14 cellular contexts compared by ENCODE assay signal in the genomic region with DNA sequence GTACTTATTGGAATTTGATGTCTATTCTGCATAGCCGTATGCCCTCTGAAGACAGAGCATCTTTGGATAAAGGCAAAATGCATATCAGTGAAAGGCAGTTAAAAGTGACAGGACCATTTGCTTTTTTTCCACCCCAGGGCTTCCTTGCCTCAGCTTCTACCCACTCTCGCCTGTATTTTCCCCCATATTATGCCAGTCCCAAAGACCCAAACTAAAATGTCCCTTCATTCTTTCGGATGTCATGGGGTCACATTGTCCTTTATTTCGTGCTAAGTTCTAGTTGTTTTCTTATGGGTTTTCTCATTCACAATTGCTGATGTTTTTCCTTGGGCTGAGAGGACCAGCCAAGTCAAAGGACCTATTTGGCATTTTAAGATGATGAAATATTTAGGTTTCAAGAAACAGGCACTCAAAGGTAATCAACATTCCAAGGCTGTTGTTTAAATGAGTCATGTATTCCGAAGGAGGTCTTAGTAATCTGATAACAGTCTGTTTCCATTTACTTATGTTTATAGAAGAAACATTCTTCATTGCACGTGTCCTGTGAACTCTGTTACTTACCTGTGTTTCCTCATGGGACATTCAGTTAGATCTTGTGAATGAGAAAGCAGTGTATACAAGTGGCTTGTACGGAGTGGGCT.
DNase-seq lines count a peak whose midpoint lies in the region; ATAC-seq, FAIRE-seq and TF ChIP-seq lines count a peak whose summit lies in the region.
"Had no signal": no experiment of that assay in that cellular context is flagged by ENCODE, and none has a peak within 500 bp of the region (broad histone marks: within the 10 kb centered on the region; RNA-seq: fewer than 3 reads in every experiment).

No MANE protein-coding gene starts in this region.

- H3K36me3 ChIP-seq in ACC112 (ENCODE audit: insufficient read depth, low read length) (no peaks in the 10 kb centered on the region), K562 (ENCODE audit: control insufficient read depth, insufficient read depth, low read length) (no peaks in the 10 kb centered on the region)

- H3K4me2 ChIP-seq in K562 (ENCODE audit: insufficient read depth, low read length), result no peak overlapping the region

- no peak for TF ChIP-seq EP300 in K562 (IDR thresholded peaks at IDR 0.05; ENCODE audit: low read length)

- H3K79me2 ChIP-seq in ACC112 (ENCODE audit: control insufficient read depth, insufficient read depth, low read length, unreplicated experiment) (no peaks in the 10 kb centered on the region), K562 (ENCODE audit: control insufficient read depth, insufficient read depth, low read length) (no peaks in the 10 kb centered on the region)

- no peaks in the 10 kb centered on the region for H4K20me1 ChIP-seq in K562 (replicated peaks; ENCODE audit: control insufficient read depth, insufficient read depth, low read length)

- in situ Hi-C loops in K562 (cut with MboI), result no loop called here

- H3K27me3 ChIP-seq in ACC112 (ENCODE audit: insufficient read depth, low read length), result no peaks in the 10 kb centered on the region
- no peaks in the 10 kb centered on the region for H3K27me3 ChIP-seq in K562 (ENCODE audit: control insufficient read depth in 2 of 2, insufficient read depth in 2 of 2, low read length in 2 of 2)

- no peak for TF ChIP-seq POLR2A in K562 (conservative IDR thresholded peaks at IDR 0.05)

- intact Hi-C loops in K562 (cut with micrococcal nuclease), result no loop called here

- no peak for TF ChIP-seq CTCF in K562 (IDR thresholded peaks at IDR 0.05 in 2 of 3, conservative IDR thresholded peaks at IDR 0.05 in 1 of 3; ENCODE audit: insufficient read depth in 2 of 3, low read depth in 1 of 3, low read length in 3 of 3)

- no peak overlapping the region for H2AFZ ChIP-seq in ACC112 (ENCODE audit: low read length, unreplicated experiment)
- H2AFZ ChIP-seq in K562 (ENCODE audit: low read depth, low read length), result no peak overlapping the region

- H3K4me1 ChIP-seq in ACC112 (ENCODE audit: control insufficient read depth, insufficient read depth, low read length, unreplicated experiment) (peaks cover 37% of the 10 kb centered on the region), K562 (replicated peaks in 1 of 2; ENCODE audit: control insufficient read depth in 2 of 2, insufficient read depth in 2 of 2, low read length in 2 of 2) (no peaks in the 10 kb centered on the region)

- no TSS peak for BruUV-seq in K562 (replicated peaks; lab: Mats Ljungman, UMichigan)

- POLR2A ChIA-PET in K562 (lab: Yijun Ruan, JAX), result no interaction called here

- H3K4me3 ChIP-seq in ACC112 (ENCODE audit: low read depth, low read length) (peak overlapping the region; percentile 45), K562 (no peak overlapping the region)

- WGBS in K562 (ENCODE audit: insufficient coverage, low coverage, missing lambda C conversion rate), result under 1% methylated on average over 7 of the region's 7 CpGs

- DNase-seq in HTR-8/SVneo (ENCODE audit: insufficient read length, low spot score) (peak; percentile 57), K562 (ENCODE audit: extremely low read depth in 1 of 4, low spot score in 3 of 4) (no peak), left lobe of liver (ENCODE audit: low spot score) (no peak), glomerular visceral epithelial cell (ENCODE audit: extremely low spot score) (no peak)
- no peak for DNase-seq in stimulated activated naive CD4-positive, alpha-beta T cell treated with Interleukin-2 at 50 U/mL for 16 hours (lab: John Stamatoyannopoulos, UW)
- DNase-seq: AML-193, caudate nucleus, hippocampal formation, NCI-H1417, small intestine had no signal

- ATAC-seq in K562 (no peak), left lobe of liver (peak; percentile 39), HG02588 (IDR thresholded peaks at IDR 0.05; ENCODE audit: unreplicated experiment) (no peak), GM18498 (IDR thresholded peaks at IDR 0.05; ENCODE audit: unreplicated experiment) (no peak)

- FAIRE-seq in HTR-8/SVneo (lab: Jason Lieb, UNC), result no peak
- FAIRE-seq in K562 (lab: Jason Lieb, UNC), result no peak
- FAIRE-seq: H1, small intestine had no signal

- CTCF ChIA-PET in K562 (lab: Yijun Ruan, JAX; ENCODE audit: low intra/inter-chr PET ratio), result no interaction called here

- H3K9me1 ChIP-seq in K562 (ENCODE audit: control insufficient read depth, insufficient read depth, low read length), result no peaks in the 10 kb centered on the region

- TF ChIP-seq RAD21 in K562 (CRISPR knock-in tag; conservative IDR thresholded peaks at IDR 0.05 in 1 of 2, IDR thresholded peaks at IDR 0.05 in 1 of 2), result no peak

- H3K9me3 ChIP-seq in K562 (replicated peaks; ENCODE audit: control insufficient read depth, insufficient read depth, low read depth, low read length), result no peaks in the 10 kb centered on the region

- H3K27ac ChIP-seq in ACC112 (ENCODE audit: low read depth, low read length) (peak overlapping the region; percentile 96), K562 (ENCODE audit: extremely low read depth, low read depth, low read length) (no peak overlapping the region)

- no peak overlapping the region for H3K9ac ChIP-seq in K562 (ENCODE audit: insufficient read depth in 1 of 2, low read depth in 2 of 2, low read length in 2 of 2)

TF ChIP-seq in K562, 482 proteins besides CTCF, POLR2A, EP300 and RAD21 (continues in another document):
- TF ChIP-seq CBX1 (IDR thresholded peaks at IDR 0.05; ENCODE audit: low read depth) (no peak), RBFOX2 (IDR thresholded peaks at IDR 0.05; ENCODE audit: low read depth, low read length) (no peak), ZEB2 (IDR thresholded peaks at IDR 0.05) (no peak), SMC3 (conservative IDR thresholded peaks at IDR 0.05; ENCODE audit: insufficient read depth, low read depth, low read length) (no peak), ZNF586 (CRISPR knock-in tag; conservative IDR thresholded peaks at IDR 0.05) (no peak), ATF3 (IDR thresholded peaks at IDR 0.05) (peak; percentile 55), ATF3 (CRISPR knock-in tag; conservative IDR thresholded peaks at IDR 0.05) (no peak), ZFX (CRISPR knock-in tag; IDR thresholded peaks at IDR 0.05) (no peak), ZNF740 (CRISPR knock-in tag; IDR thresholded peaks at IDR 0.05) (no peak), ZNF740 (tag; IDR thresholded peaks at IDR 0.05) (no peak), MXI1 (IDR thresholded peaks at IDR 0.05; ENCODE audit: low read depth, low read length) (no peak), CREM (IDR thresholded peaks at IDR 0.05; ENCODE audit: low read depth) (no peak), NEUROD1 (IDR thresholded peaks at IDR 0.05; ENCODE audit: borderline replicate concordance, low read depth, low read length, partially characterized antibody) (no peak)
- TF ChIP-seq, protein P1, sequence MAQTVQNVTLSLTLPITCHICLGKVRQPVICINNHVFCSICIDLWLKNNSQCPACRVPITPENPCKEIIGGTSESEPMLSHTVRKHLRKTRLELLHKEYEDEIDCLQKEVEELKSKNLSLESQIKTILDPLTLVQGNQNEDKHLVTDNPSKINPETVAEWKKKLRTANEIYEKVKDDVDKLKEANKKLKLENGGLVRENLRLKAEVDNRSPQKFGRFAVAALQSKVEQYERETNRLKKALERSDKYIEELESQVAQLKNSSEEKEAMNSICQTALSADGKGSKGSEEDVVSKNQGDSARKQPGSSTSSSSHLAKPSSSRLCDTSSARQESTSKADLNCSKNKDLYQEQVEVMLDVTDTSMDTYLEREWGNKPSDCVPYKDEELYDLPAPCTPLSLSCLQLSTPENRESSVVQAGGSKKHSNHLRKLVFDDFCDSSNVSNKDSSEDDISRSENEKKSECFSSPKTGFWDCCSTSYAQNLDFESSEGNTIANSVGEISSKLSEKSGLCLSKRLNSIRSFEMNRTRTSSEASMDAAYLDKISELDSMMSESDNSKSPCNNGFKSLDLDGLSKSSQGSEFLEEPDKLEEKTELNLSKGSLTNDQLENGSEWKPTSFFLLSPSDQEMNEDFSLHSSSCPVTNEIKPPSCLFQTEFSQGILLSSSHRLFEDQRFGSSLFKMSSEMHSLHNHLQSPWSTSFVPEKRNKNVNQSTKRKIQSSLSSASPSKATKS (CRISPR knock-in tag; IDR thresholded peaks at IDR 0.05), result no peak
- TF ChIP-seq, protein P2, sequence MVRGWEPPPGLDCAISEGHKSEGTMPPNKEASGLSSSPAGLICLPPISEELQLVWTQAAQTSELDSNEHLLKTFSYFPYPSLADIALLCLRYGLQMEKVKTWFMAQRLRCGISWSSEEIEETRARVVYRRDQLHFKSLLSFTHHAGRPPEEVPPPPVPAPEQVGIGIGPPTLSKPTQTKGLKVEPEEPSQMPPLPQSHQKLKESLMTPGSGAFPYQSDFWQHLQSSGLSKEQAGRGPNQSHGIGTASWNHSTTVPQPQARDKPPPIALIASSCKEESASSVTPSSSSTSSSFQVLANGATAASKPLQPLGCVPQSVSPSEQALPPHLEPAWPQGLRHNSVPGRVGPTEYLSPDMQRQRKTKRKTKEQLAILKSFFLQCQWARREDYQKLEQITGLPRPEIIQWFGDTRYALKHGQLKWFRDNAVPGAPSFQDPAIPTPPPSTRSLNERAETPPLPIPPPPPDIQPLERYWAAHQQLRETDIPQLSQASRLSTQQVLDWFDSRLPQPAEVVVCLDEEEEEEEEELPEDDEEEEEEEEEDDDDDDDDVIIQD (CRISPR knock-in tag; IDR thresholded peaks at IDR 0.05), result no peak
